In the genomic region with DNA sequence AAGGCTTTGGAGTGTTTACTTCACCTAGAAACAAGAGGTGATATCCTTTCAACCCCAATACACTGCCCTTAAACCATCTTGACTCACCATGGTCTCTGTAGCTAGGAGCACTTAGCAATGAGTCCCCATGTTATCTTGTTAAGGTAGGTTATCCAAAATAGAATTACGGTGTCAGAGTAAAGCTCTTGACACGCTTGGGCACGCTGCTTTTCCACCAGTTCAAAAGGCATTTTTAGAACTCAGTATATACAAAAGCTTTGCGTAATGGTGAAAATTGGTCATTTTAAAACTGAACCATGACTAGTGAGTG, we compare ENCODE assay signal across 8 cellular contexts. TPM values are rescaled to one million over a fixed set of nuclear protein-coding genes. Genes with fewer than 3 reads are reported as not detected.
DNase-seq lines count a peak whose midpoint lies in the region; ATAC-seq, FAIRE-seq and TF ChIP-seq lines count a peak whose summit lies in the region.
"Not testable (repeated sequence)": the region's sequence is repeated elsewhere in the genome, so short reads cannot be mapped to it uniquely, and the experiment has no call there.

No MANE protein-coding gene starts in this region.

- H3K79me2 ChIP-seq in endothelial cell of umbilical vein (ENCODE audit: control insufficient read depth, insufficient read depth, low read length) = not testable (repeated sequence)

- not testable (repeated sequence) for H4K20me1 ChIP-seq in endothelial cell of umbilical vein (replicated peaks; ENCODE audit: control insufficient read depth, extremely low read depth, insufficient read depth, low read length)

- not testable (repeated sequence) for H3K9me1 ChIP-seq in endothelial cell of umbilical vein (replicated peaks; ENCODE audit: control insufficient read depth, extremely low read depth, insufficient read depth, low read length)

- not testable (repeated sequence) for H3K9ac ChIP-seq in endothelial cell of umbilical vein (replicated peaks; ENCODE audit: extremely low read depth, insufficient read depth, low read length)

- not testable (repeated sequence) for TF ChIP-seq CTCF in ascending aorta (IDR thresholded peaks at IDR 0.05); endothelial cell of umbilical vein (IDR thresholded peaks at IDR 0.05; ENCODE audit: extremely low read depth in 1 of 2, insufficient read depth in 1 of 2, low read depth in 1 of 2, low read length in 2 of 2); heart left ventricle (IDR thresholded peaks at IDR 0.05); mucosa of descending colon (IDR thresholded peaks at IDR 0.05); gastrocnemius medialis (IDR thresholded peaks at IDR 0.05 in 4 of 5, conservative IDR thresholded peaks at IDR 0.05 in 1 of 5); upper lobe of right lung (IDR thresholded peaks at IDR 0.05)

- in situ Hi-C loops in Caki2 (cut with HindIII; ENCODE audit: low pct_unique_long_range_greater_than_20kb, low sequenced_read_pairs) = not testable (repeated sequence)
- in situ Hi-C loops in gastrocnemius medialis (cut with MboI; ENCODE audit: low sequenced_read_pairs in 4 of 4) = loop anchor here in 1 of 4 donors (25.0 kb wide), 1 partner anchor 269 kb away; no protein-coding TSS in a partner anchor

- FAIRE-seq in endothelial cell of umbilical vein (lab: Jason Lieb, UNC) = not testable (repeated sequence)

- H3K4me3 ChIP-seq in ascending aorta; endothelial cell of umbilical vein (replicated peaks in 1 of 3; ENCODE audit: insufficient read depth in 1 of 3, low read depth in 1 of 3, low read length in 3 of 3); heart left ventricle; mucosa of descending colon; gastrocnemius medialis; upper lobe of right lung: not testable (repeated sequence)

- CTCF ChIA-PET in endothelial cell of umbilical vein (lab: Charles Lee) = not testable (repeated sequence)

- H3K36me3 ChIP-seq in ascending aorta; endothelial cell of umbilical vein (ENCODE audit: control insufficient read depth in 2 of 2, extremely low read depth in 1 of 2, insufficient read depth in 2 of 2, low read length in 2 of 2); heart left ventricle; mucosa of descending colon (ENCODE audit: low read depth); gastrocnemius medialis; upper lobe of right lung: not testable (repeated sequence)

- not testable (repeated sequence) for BruUV-seq in endothelial cell of umbilical vein (replicated peaks; lab: Mats Ljungman, UMichigan)

- dilution Hi-C loops in endothelial cell of umbilical vein (cut with MboI; ENCODE audit: extremely low pct_ligation_motif_present, low sequenced_read_pairs) = not testable (repeated sequence)

- H3K27ac ChIP-seq in ascending aorta = peak overlapping the region; percentile 67 to 71
- peak overlapping the region; percentile 34 for H3K27ac ChIP-seq in endothelial cell of umbilical vein (ENCODE audit: insufficient read depth, low read depth, low read length)
- peak overlapping the region in 9 of 12 donors; percentile 2 to 71 (median 53) for H3K27ac ChIP-seq in heart left ventricle
- H3K27ac ChIP-seq in gastrocnemius medialis = peak overlapping the region; percentile 78 to 83 (median 80)
- peak overlapping the region; percentile 24 for H3K27ac ChIP-seq in upper lobe of right lung

- not testable (repeated sequence) for H3K4me1 ChIP-seq in ascending aorta; endothelial cell of umbilical vein (ENCODE audit: control insufficient read depth, extremely low read depth, insufficient read depth, low read length); mucosa of descending colon (ENCODE audit: low read depth)
- peaks cover 0 to 15% (median 7%) of the 10 kb centered on the region in 12 donors for H3K4me1 ChIP-seq in heart left ventricle
- peaks cover 9 to 26% of the 10 kb centered on the region in 2 donors for H3K4me1 ChIP-seq in gastrocnemius medialis
- H3K4me1 ChIP-seq in upper lobe of right lung = peaks cover 13% of the 10 kb centered on the region

- ATAC-seq in heart left ventricle (peak in 2 of 4 donors; percentile 5 to 26), mucosa of descending colon (peak; percentile 16)
- ATAC-seq in gastrocnemius medialis, upper lobe of right lung: not testable (repeated sequence)

- intact Hi-C loops in ascending aorta (cut with DNase I) = loop anchor here (5.0 kb wide), 1 partner anchor 259 kb away; no protein-coding TSS in a partner anchor
- intact Hi-C loops in endothelial cell of umbilical vein (cut with micrococcal nuclease) = loop anchor here (10.0 kb wide), 1 partner anchor 261 kb away; no protein-coding TSS in a partner anchor
- intact Hi-C loops in heart left ventricle (cut with DNase I) = loop anchor here in 1 of 10 donors (10.0 kb wide), 1 partner anchor 261 kb away; no protein-coding TSS in a partner anchor
- intact Hi-C loops in mucosa of descending colon (cut with DNase I, micrococcal nuclease); gastrocnemius medialis (cut with DNase I; ENCODE audit: low total_unique reads); upper lobe of right lung (cut with DNase I): not testable (repeated sequence)

- not testable (repeated sequence) for TF ChIP-seq POLR2A in endothelial cell of umbilical vein (IDR thresholded peaks at IDR 0.05; ENCODE audit: low read depth, low read length); heart left ventricle (IDR thresholded peaks at IDR 0.05); gastrocnemius medialis (IDR thresholded peaks at IDR 0.05)

- POLR2A ChIA-PET in endothelial cell of umbilical vein (lab: Charles Lee) = not testable (repeated sequence)

- not testable (repeated sequence) for H3K27me3 ChIP-seq in ascending aorta; endothelial cell of umbilical vein (ENCODE audit: control insufficient read depth in 2 of 2, insufficient read depth in 2 of 2, low read length in 2 of 2); heart left ventricle; gastrocnemius medialis; upper lobe of right lung

- H2AFZ ChIP-seq in endothelial cell of umbilical vein (ENCODE audit: low read depth, low read length) = not testable (repeated sequence)

- H3K4me2 ChIP-seq in endothelial cell of umbilical vein (ENCODE audit: insufficient read depth, low read length) = not testable (repeated sequence)

- H3K9me3 ChIP-seq in ascending aorta; endothelial cell of umbilical vein (replicated peaks; ENCODE audit: control insufficient read depth, insufficient read depth, low read length); heart left ventricle; mucosa of descending colon; gastrocnemius medialis; upper lobe of right lung: not testable (repeated sequence)

- peak; percentile 22 for DNase-seq in Caki2 (ENCODE audit: low read depth)
- DNase-seq in NCI-H2029 treated with DMSO at 0.1 percent for 48 hours (lab: John Stamatoyannopoulos, UW) = peak; percentile 62
- not testable (repeated sequence) for DNase-seq in ascending aorta (ENCODE audit: low spot score in 2 of 2); heart left ventricle; mucosa of descending colon; gastrocnemius medialis; upper lobe of right lung
- DNase-seq in endothelial cell of umbilical vein (ENCODE audit: low read depth, low spot score) = peak; percentile 18

- 65 to 71% (median 69%) methylated on average over 4 of the region's 4 CpGs for WGBS in heart left ventricle, 4 donors

RNA-seq across cellular contexts. Expression of a gene that starts 46.9 kb away (rescaled TPM):
- 8.8 and 20.3 TPM in 2 replicates for total RNA-seq in Caki2 (2014; rRNA removed; shearing (Covaris generic); ENCODE audit: low replicate concordance)
- total RNA-seq in ascending aorta = 2.1 TPM
- total RNA-seq in endothelial cell of umbilical vein = 15.2 and 15.9 TPM in 2 replicates
- polyA plus RNA-seq in endothelial cell of umbilical vein = 6.9 and 7.7 TPM in 2 replicates
- polyA plus RNA-seq in endothelial cell of umbilical vein (2011; cell fraction: cytosol; rRNA removed) = 9.5 and 10.9 TPM in 2 replicates
- 12.0 and 16.5 TPM in 2 replicates for polyA plus RNA-seq in endothelial cell of umbilical vein (2011; cell fraction: nucleus; rRNA removed)
- polyA plus RNA-seq in endothelial cell of umbilical vein (2012) = 10.3 and 13.5 TPM in 2 replicates
- 15.6 and 24.8 TPM in 2 replicates for polyA minus RNA-seq in endothelial cell of umbilical vein
- polyA minus RNA-seq in endothelial cell of umbilical vein (2011; cell fraction: cytosol; rRNA and poly(A)+ RNA removed) = 8.5 TPM
- 19.1 and 26.0 TPM in 2 replicates for polyA minus RNA-seq in endothelial cell of umbilical vein (2011; cell fraction: nucleus; rRNA and poly(A)+ RNA removed)
- total RNA-seq in heart left ventricle = 10 to 100 TPM in 7 of 9 donors, 1 to 10 TPM in 2; 9.6 to 16.1 (median 11.7) TPM
- 10 to 100 TPM in 1 of 2 donors, 1 to 10 TPM in 1; 4.9 to 10.5 TPM for polyA plus RNA-seq in heart left ventricle
- total RNA-seq in mucosa of descending colon = 10 to 100 TPM; 14.6 to 19.0 (median 16.6) TPM
- total RNA-seq in gastrocnemius medialis = 10 to 100 TPM; 15.4 to 33.8 (median 19.7) TPM
- 20.0 TPM for total RNA-seq in upper lobe of right lung

RNA-seq across cellular contexts. Expression of a gene that starts 48.2 kb away (rescaled TPM):
- 46.5 and 47.7 TPM in 2 replicates for total RNA-seq in Caki2 (2014; rRNA removed; shearing (Covaris generic); ENCODE audit: low replicate concordance)
- total RNA-seq in ascending aorta = 165 TPM
- 86.5 and 86.6 TPM in 2 replicates for total RNA-seq in endothelial cell of umbilical vein
- polyA plus RNA-seq in endothelial cell of umbilical vein = 23.8 and 30.7 TPM in 2 replicates
- polyA plus RNA-seq in endothelial cell of umbilical vein (2011; cell fraction: cytosol; rRNA removed) = 51.8 and 53.9 TPM in 2 replicates
- 25.8 and 55.3 TPM in 2 replicates for polyA plus RNA-seq in endothelial cell of umbilical vein (2011; cell fraction: nucleus; rRNA removed)
- 72.9 and 93.3 TPM in 2 replicates for polyA plus RNA-seq in endothelial cell of umbilical vein (2012)
- 17.1 and 20.5 TPM in 2 replicates for polyA minus RNA-seq in endothelial cell of umbilical vein
- polyA minus RNA-seq in endothelial cell of umbilical vein (2011; cell fraction: cytosol; rRNA and poly(A)+ RNA removed) = 77.0 TPM
- 9.1 and 13.3 TPM in 2 replicates for polyA minus RNA-seq in endothelial cell of umbilical vein (2011; cell fraction: nucleus; rRNA and poly(A)+ RNA removed)
- total RNA-seq in heart left ventricle = 100 to 1,000 TPM; 135 to 310 (median 225) TPM
- polyA plus RNA-seq in heart left ventricle = 100 to 1,000 TPM; 154 to 308 TPM
- total RNA-seq in mucosa of descending colon = 100 to 1,000 TPM; 129 to 153 (median 134) TPM
- 100 to 1,000 TPM; 226 to 391 (median 235) TPM for total RNA-seq in gastrocnemius medialis
- total RNA-seq in upper lobe of right lung = 129 TPM

Comparison
In these comparisons a context has a peak if more than half of its experiments do, and no peak if none do; other contexts are left out.
1. H3K27ac ChIP-seq: peak in every context shown above with its lines; median percentile 80 in gastrocnemius medialis; 69 in ascending aorta; 53 in heart left ventricle; 34 in endothelial cell of umbilical vein; 24 in upper lobe of right lung.